ENCODE assay signal across 1 cellular context in genomic region chr15:50236433-50236832, GRCh38.
TF ChIP-seq lines count a peak whose summit lies in the region.

No MANE protein-coding gene starts in this region.

TF ChIP-seq in GM23338, 12 proteins besides CTCF, POLR2A, EP300 and RAD21 (continued from another document):
- TF ChIP-seq ZNF462 (CRISPR knock-in tag; IDR thresholded peaks at IDR 0.05), result no peak
- TF ChIP-seq CREB1 (CRISPR knock-in tag; IDR thresholded peaks at IDR 0.05; ENCODE audit: low read depth), result no peak
- TF ChIP-seq REST (IDR thresholded peaks at IDR 0.05; ENCODE audit: unreplicated experiment), result no peak
- no peak for TF ChIP-seq JUNB (IDR thresholded peaks at IDR 0.05; ENCODE audit: unreplicated experiment)
